21 cellular contexts compared by ENCODE assay signal in the genomic region with DNA sequence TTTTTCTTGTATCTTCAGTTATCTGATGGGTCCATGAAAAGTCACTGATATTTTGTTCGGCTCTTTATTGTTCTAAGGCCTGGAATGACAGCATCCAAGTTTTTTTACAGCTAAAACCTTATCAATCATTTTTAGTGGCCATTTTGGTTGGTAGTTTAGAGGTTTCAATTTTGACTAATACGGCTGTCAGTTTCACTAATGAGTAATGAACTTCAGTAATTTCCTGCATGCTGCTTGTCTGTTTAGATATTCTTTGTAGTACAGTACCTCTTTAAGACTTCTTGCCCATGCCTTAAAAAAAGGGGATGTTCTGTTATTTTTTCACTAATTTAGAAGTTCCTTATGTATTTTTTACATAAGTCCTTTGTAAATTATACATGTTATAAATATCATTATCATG.
"Had no signal": no experiment of that assay in that cellular context is flagged by ENCODE, and none has a peak within 500 bp of the region (broad histone marks: within the 10 kb centered on the region; RNA-seq: fewer than 3 reads in every experiment).

No MANE protein-coding gene starts in this region.

- H3K4me1 ChIP-seq: colonic mucosa, esophagus squamous epithelium, heart right ventricle, lower lobe of right lung, pancreas, right lobe of liver, tibial nerve, upper lobe of left lung had no signal

- H3K4me1 Mint-ChIP-seq: naive thymus-derived CD8-positive, alpha-beta T cell; stimulated activated naive B cell treated with anti-CD40 and anti-IgM and Interleukin-4, amounts not matched to agents 10 μg/mL and 1 μg/mL and 100 μg/mL, for 72 hours had no signal

- H3K27ac ChIP-seq: colonic mucosa, esophagus squamous epithelium, heart right ventricle, lower lobe of right lung, neutrophil, pancreas, right lobe of liver, thoracic aorta, tibial nerve, upper lobe of left lung had no signal

- H3K27ac Mint-ChIP-seq: dendritic cell treated with granulocyte-macrophage colony-stimulating factor and Interleukin-4, amounts not matched to agents 40 ng/mL and 50 ng/mL, for 4 days; naive thymus-derived CD8-positive, alpha-beta T cell; stimulated activated naive B cell treated with anti-CD40 and anti-IgM and Interleukin-4, amounts not matched to agents 10 μg/mL and 1 μg/mL and 100 μg/mL, for 72 hours; stimulated activated naive CD8-positive, alpha-beta T cell treated with anti-CD3 and anti-CD28 coated beads, Interleukin-15, Interleukin-2, amounts not matched to agents 100 ng/mL and 50 ng/mL, for 24 hours had no signal

- ATAC-seq: heart right ventricle; left ventricle myocardium superior; lower lobe of right lung; naive thymus-derived CD8-positive, alpha-beta T cell; pancreas; right lobe of liver; stimulated activated naive B cell treated with anti-CD40 and anti-IgM and Interleukin-4, amounts not matched to agents 10 μg/mL and 1 μg/mL and 100 μg/mL, for 72 hours had no signal

- H3K4me3 ChIP-seq: colonic mucosa, esophagus squamous epithelium, heart right ventricle, lower lobe of right lung, pancreas, right lobe of liver, thoracic aorta, tibial nerve, upper lobe of left lung had no signal

- H3K36me3 ChIP-seq: colonic mucosa, esophagus squamous epithelium, heart right ventricle, lower lobe of right lung, neutrophil, pancreas, right lobe of liver, thoracic aorta, tibial nerve, upper lobe of left lung had no signal

- H3K27me3 Mint-ChIP-seq: dendritic cell treated with granulocyte-macrophage colony-stimulating factor and Interleukin-4, amounts not matched to agents 40 ng/mL and 50 ng/mL, for 4 days; stimulated activated naive B cell treated with anti-CD40 and anti-IgM and Interleukin-4, amounts not matched to agents 10 μg/mL and 1 μg/mL and 100 μg/mL, for 72 hours; stimulated activated naive CD8-positive, alpha-beta T cell treated with anti-CD3 and anti-CD28 coated beads, Interleukin-15, Interleukin-2, amounts not matched to agents 100 ng/mL and 50 ng/mL, for 24 hours had no signal

- H3K36me3 Mint-ChIP-seq: naive thymus-derived CD8-positive, alpha-beta T cell; stimulated activated naive B cell treated with anti-CD40 and anti-IgM and Interleukin-4, amounts not matched to agents 10 μg/mL and 1 μg/mL and 100 μg/mL, for 72 hours had no signal

- H3K9me3 Mint-ChIP-seq: dendritic cell treated with granulocyte-macrophage colony-stimulating factor and Interleukin-4, amounts not matched to agents 40 ng/mL and 50 ng/mL, for 4 days; stimulated activated naive B cell treated with anti-CD40 and anti-IgM and Interleukin-4, amounts not matched to agents 10 μg/mL and 1 μg/mL and 100 μg/mL, for 72 hours; stimulated activated naive CD8-positive, alpha-beta T cell treated with anti-CD3 and anti-CD28 coated beads, Interleukin-15, Interleukin-2, amounts not matched to agents 100 ng/mL and 50 ng/mL, for 24 hours had no signal

- H3K9me3 ChIP-seq: colonic mucosa, esophagus squamous epithelium, heart right ventricle, lower lobe of right lung, neutrophil, pancreas, right lobe of liver, thoracic aorta, tibial nerve, upper lobe of left lung had no signal

- H3K4me3 Mint-ChIP-seq: dendritic cell treated with granulocyte-macrophage colony-stimulating factor and Interleukin-4, amounts not matched to agents 40 ng/mL and 50 ng/mL, for 4 days; naive thymus-derived CD8-positive, alpha-beta T cell; stimulated activated naive B cell treated with anti-CD40 and anti-IgM and Interleukin-4, amounts not matched to agents 10 μg/mL and 1 μg/mL and 100 μg/mL, for 72 hours; stimulated activated naive CD8-positive, alpha-beta T cell treated with anti-CD3 and anti-CD28 coated beads, Interleukin-15, Interleukin-2, amounts not matched to agents 100 ng/mL and 50 ng/mL, for 24 hours had no signal

- H3K27me3 ChIP-seq: colonic mucosa, esophagus squamous epithelium, heart right ventricle, neutrophil, pancreas, right lobe of liver, tibial nerve, upper lobe of left lung had no signal

- DNase-seq: colonic mucosa; effector CD8-positive, alpha-beta T cell; esophagus squamous epithelium; foreskin melanocyte; glutamatergic neuron; heart right ventricle; left ventricle myocardium superior; lower lobe of right lung; naive thymus-derived CD8-positive, alpha-beta T cell; pancreas; right lobe of liver; small intestine; stimulated activated CD4-positive, alpha-beta T cell treated with anti-CD3 and anti-CD28 coated beads, Interleukin-15, amount 100 ng/mL, for 24 hours; stimulated activated CD4-positive, alpha-beta T cell treated with anti-CD3 and anti-CD28 coated beads, Interleukin-2, amount 100 ng/mL, for 48 hours; stimulated activated naive B cell treated with anti-CD40 and anti-IgM and Interleukin-4, amounts not matched to agents 10 μg/mL and 1 μg/mL and 100 μg/mL, for 72 hours; upper lobe of left lung had no signal
